Comparison of ENCODE assay signal across 8 cellular contexts in the genomic region with DNA sequence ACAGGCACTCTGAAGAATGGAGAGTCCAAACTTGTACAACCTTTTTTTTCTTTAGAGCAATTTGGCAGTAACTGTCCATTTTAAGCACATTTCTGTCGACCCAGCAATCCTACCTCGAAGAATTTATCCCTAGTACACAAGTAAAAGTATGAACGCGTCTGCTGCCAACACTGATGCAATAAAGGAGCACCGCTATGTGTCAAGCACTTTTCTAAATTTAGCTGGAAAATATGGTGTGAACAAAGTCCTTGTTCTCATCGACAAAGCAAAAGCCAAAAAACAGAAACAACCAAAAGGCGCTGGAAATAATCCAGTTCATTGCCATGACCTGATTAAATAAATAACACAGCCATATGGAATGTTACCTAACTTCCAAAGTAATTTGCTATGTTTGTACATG. TPM values are rescaled to one million over a fixed set of nuclear protein-coding genes. Genes with fewer than 3 reads are reported as not detected.
DNase-seq lines count a peak whose midpoint lies in the region; ATAC-seq and TF ChIP-seq lines count a peak whose summit lies in the region.

No MANE protein-coding gene starts in this region.

- no peak overlapping the region for H2AFZ ChIP-seq in PC-9
- H2AFZ ChIP-seq in parathyroid adenoma, result no peak overlapping the region

- ATAC-seq in GM18858 (IDR thresholded peaks at IDR 0.05; ENCODE audit: unreplicated experiment) (no peak), HG03442 (IDR thresholded peaks at IDR 0.05; ENCODE audit: unreplicated experiment) (no peak)

- H3K9me3 ChIP-seq in PC-9 (ENCODE audit: insufficient read depth, low read depth) (no peaks in the 10 kb centered on the region; the same call in 1 of the 2 replicates), esophagus (ENCODE audit: control insufficient read depth in 2 of 2, insufficient read depth in 1 of 2, low read depth in 1 of 2, low read length in 1 of 2) (no peaks in the 10 kb centered on the region), parathyroid adenoma (ENCODE audit: control insufficient read depth, low read length) (no peaks in the 10 kb centered on the region)

- H3K36me3 ChIP-seq in PC-9 (ENCODE audit: low read depth) (peaks cover 44% of the 10 kb centered on the region), esophagus (ENCODE audit: control insufficient read depth in 2 of 2, insufficient read depth in 2 of 2, low read length in 1 of 2) (peaks cover 2 to 3% of the 10 kb centered on the region in 2 donors), parathyroid adenoma (ENCODE audit: control insufficient read depth, insufficient read depth, low read length) (no peaks in the 10 kb centered on the region)

- H3K4me3 ChIP-seq in PC-9 (peak overlapping the region; percentile 93), esophagus (ENCODE audit: low read depth in 1 of 2, low read length in 2 of 2) (peak overlapping the region; percentile 1 to 65), parathyroid adenoma (ENCODE audit: low read depth, low read length) (peak overlapping the region; percentile 79)

- H3K27ac ChIP-seq in PC-9 (peak overlapping the region; percentile 83; the same call in 1 of the 2 replicates), esophagus (ENCODE audit: low read depth in 2 of 2, low read length in 1 of 2) (no peak overlapping the region), parathyroid adenoma (no peak overlapping the region)

- peaks cover 38% of the 10 kb centered on the region for H3K4me1 ChIP-seq in PC-9 (replicated peaks; ENCODE audit: insufficient read depth)
- peaks cover 7% of the 10 kb centered on the region in 2 donors for H3K4me1 ChIP-seq in esophagus (ENCODE audit: control insufficient read depth in 2 of 2, insufficient read depth in 2 of 2, low read length in 1 of 2)
- H3K4me1 ChIP-seq in parathyroid adenoma, result peaks cover 8% of the 10 kb centered on the region

- BruUV-seq in PC-9 (replicated peaks; lab: Mats Ljungman, UMichigan), result no TSS peak

- H3K4me2 ChIP-seq in PC-9 (peak overlapping the region; percentile 99), parathyroid adenoma (ENCODE audit: low read length) (peak overlapping the region; percentile 75)

- peaks cover 14% of the 10 kb centered on the region for H3F3A ChIP-seq in PC-9 (ENCODE audit: insufficient read depth, low read depth)

- POLR2A ChIA-PET in PC-9 (lab: Charles Lee; ENCODE audit: unreplicated experiment), result interaction anchor here (0.6 to 1.7 kb wide), 2 partner anchors 15 to 26 kb away, joined by 3 to 11 read pairs; partner anchors contain the start of gene ADNP

- CTCF ChIA-PET in PC-9 (lab: Charles Lee), result interaction anchor here (1.9 kb wide), 1 partner anchor 163 kb away, joined by 8 read pairs; the partner anchor contains the start of gene BCAS4

- H3K79me2 ChIP-seq in PC-9 (ENCODE audit: low read depth), result peaks cover 94% of the 10 kb centered on the region
- peaks cover 39% of the 10 kb centered on the region for H3K79me2 ChIP-seq in parathyroid adenoma

- peaks cover 70% of the 10 kb centered on the region for H4K20me1 ChIP-seq in PC-9 (ENCODE audit: insufficient read depth)

- intact Hi-C loops in PC-9 (cut with micrococcal nuclease; ENCODE audit: unreplicated experiment), result no loop called here

- no peaks in the 10 kb centered on the region for H3K27me3 ChIP-seq in PC-9 (ENCODE audit: insufficient read depth, low read depth)
- H3K27me3 ChIP-seq in esophagus (ENCODE audit: control insufficient read depth in 1 of 2, insufficient read depth in 2 of 2, low read length in 2 of 2), result no peaks in the 10 kb centered on the region
- H3K27me3 ChIP-seq in parathyroid adenoma (ENCODE audit: control insufficient read depth, insufficient read depth, low read length), result no peaks in the 10 kb centered on the region

- no peak for TF ChIP-seq CTCF in PC-9 (conservative IDR thresholded peaks at IDR 0.05)
- TF ChIP-seq CTCF in parathyroid adenoma (IDR thresholded peaks at IDR 0.05), result no peak

- peak; percentile 32 for DNase-seq in EH (ENCODE audit: low read depth)
- DNase-seq in PC-9, result no peak
- DNase-seq in H4 (ENCODE audit: low spot score), result no peak
- DNase-seq in NCI-H146 (lab: John Stamatoyannopoulos, UW), result no peak

- 16 to 17% methylated on average over 7 of the region's 7 CpGs for WGBS in esophagus, 2 donors

- no peak overlapping the region for H3K9ac ChIP-seq in parathyroid adenoma

- no peaks in the 10 kb centered on the region for H3K9me2 ChIP-seq in PC-9 (ENCODE audit: insufficient read depth)

RNA-seq across cellular contexts. Expression of gene DPM1, which starts 1.1 kb away (rescaled TPM):
- 39.1 and 70.7 TPM in 2 replicates for total RNA-seq in PC-9 (2021)
- polyA plus RNA-seq in esophagus, result 10 to 100 TPM; 20.7 to 55.8 TPM
- 115 and 141 TPM in 2 replicates for total RNA-seq in H4 (2014; rRNA removed; shearing (Covaris generic))

RNA-seq across cellular contexts. Expression of gene MOCS3, which starts 1.3 kb away (rescaled TPM):
- total RNA-seq in PC-9 (2021), result 4.8 and 5.5 TPM in 2 replicates
- polyA plus RNA-seq in esophagus, result 1 to 10 TPM; 1.3 to 2.8 TPM
- 5.8 and 6.4 TPM in 2 replicates for total RNA-seq in H4 (2014; rRNA removed; shearing (Covaris generic))

RNA-seq across cellular contexts. Expression of gene ADNP, which starts 26.0 kb away (rescaled TPM):
- 83.3 and 104 TPM in 2 replicates for total RNA-seq in PC-9 (2021)
- 10 to 100 TPM; 18.3 to 33.5 TPM for polyA plus RNA-seq in esophagus
- 18.1 and 18.8 TPM in 2 replicates for total RNA-seq in H4 (2014; rRNA removed; shearing (Covaris generic))

Comparison
In these comparisons a context has a peak if more than half of its experiments do, and no peak if none do; other contexts are left out.
1. H3K4me3 ChIP-seq: peak in every context shown above with its lines; median percentile 93 in PC-9; 79 in parathyroid adenoma; 33 in esophagus.